Comparison of ENCODE assay signal across 14 cellular contexts in genomic region chr6:44049989-44050871, GRCh38.
DNase-seq lines count a peak whose midpoint lies in the region; FAIRE-seq and TF ChIP-seq lines count a peak whose summit lies in the region.
"Had no signal": no experiment of that assay in that cellular context is flagged by ENCODE, and none has a peak within 500 bp of the region (broad histone marks: within the 10 kb centered on the region; RNA-seq: fewer than 3 reads in every experiment).

No MANE protein-coding gene starts in this region.

- H3K27ac ChIP-seq in PC-9 (peak overlapping the region; percentile 96), colonic mucosa (peak overlapping the region; percentile 23), tibial nerve (peak overlapping the region in 3 of 4 donors; percentile 29 to 77 (median 77))

- H2AFZ ChIP-seq in PC-9, result no peak overlapping the region

- H3K4me1 Mint-ChIP-seq in activated naive CD4-positive, alpha-beta T cell treated with anti-CD3 and anti-CD28 coated beads, Interleukin-2, amount 10 ng/mL, durations not matched to agents 7 days and 5 days, result peaks cover 14% of the 10 kb centered on the region
- H3K4me1 Mint-ChIP-seq: activated naive CD4-positive, alpha-beta T cell treated with anti-CD3 and anti-CD28 coated beads, Interleukin-2, amount 50 U/mL, for 24 hours had no signal

- peaks cover 77% of the 10 kb centered on the region for H3F3A ChIP-seq in PC-9 (ENCODE audit: insufficient read depth, low read depth)

- no peak overlapping the region for H3K27ac Mint-ChIP-seq in activated naive CD4-positive, alpha-beta T cell treated with anti-CD3 and anti-CD28 coated beads, Interleukin-2, amount 10 ng/mL, durations not matched to agents 7 days and 5 days
- H3K27ac Mint-ChIP-seq: activated naive CD4-positive, alpha-beta T cell treated with anti-CD3 and anti-CD28 coated beads, Interleukin-2, amount 50 U/mL, for 24 hours had no signal

- H3K4me3 ChIP-seq in PC-9, result no peak overlapping the region
- no peak overlapping the region for H3K4me3 ChIP-seq in colonic mucosa
- H3K4me3 ChIP-seq in tibial nerve, result no peak overlapping the region

- H3K4me1 ChIP-seq in PC-9 (replicated peaks; ENCODE audit: insufficient read depth) (peaks cover 91% of the 10 kb centered on the region), colonic mucosa (peaks cover 8% of the 10 kb centered on the region), tibial nerve (peaks cover 0 to 54% (median 16%) of the 10 kb centered on the region in 4 donors)

- H3K9me3 ChIP-seq in PC-9 (ENCODE audit: insufficient read depth, low read depth), result no peaks in the 10 kb centered on the region
- no peaks in the 10 kb centered on the region for H3K9me3 ChIP-seq in colonic mucosa
- H3K9me3 ChIP-seq in tibial nerve, result no peaks in the 10 kb centered on the region

- intact Hi-C loops in PC-9 (cut with micrococcal nuclease; ENCODE audit: unreplicated experiment) (no loop called here), colonic mucosa (cut with DNase I) (no loop called here)

- WGBS in tibial nerve, 2 donors, result 30 to 63% methylated on average over 6 of the region's 6 CpGs

- peak overlapping the region; percentile 78 for H3K4me2 ChIP-seq in PC-9

- TF ChIP-seq CTCF in PC-9 (conservative IDR thresholded peaks at IDR 0.05), result no peak
- TF ChIP-seq CTCF in colonic mucosa (IDR thresholded peaks at IDR 0.05), result no peak
- TF ChIP-seq CTCF in tibial nerve (IDR thresholded peaks at IDR 0.05), result no peak

- no peaks in the 10 kb centered on the region for H4K20me1 ChIP-seq in PC-9 (ENCODE audit: insufficient read depth)

- DNase-seq in PC-9 (no peak), colonic mucosa (no peak), medulla oblongata (ENCODE audit: extremely low spot score) (peak; percentile 46), tibial nerve (ENCODE audit: low spot score in 2 of 2) (no peak), OCI-M2 (lab: John Stamatoyannopoulos, UW; ENCODE audit: unreplicated experiment) (no peak), urothelium cell line (ENCODE audit: low spot score) (no peak)
- no peak for DNase-seq in activated naive CD4-positive, alpha-beta T cell treated with anti-CD3 and anti-CD28 coated beads, Interleukin-2, amount 10 ng/mL, durations not matched to agents 7 days and 5 days
- DNase-seq: activated CD8-positive, alpha-beta memory T cell treated with anti-CD3 and anti-CD28 coated beads for 24 hours; effector memory CD4-positive, alpha-beta T cell; H7; NCI-H1930; stimulated activated CD4-positive, alpha-beta T cell treated with anti-CD3 and anti-CD28 coated beads, Interleukin-15, amount 100 ng/mL, for 24 hours; T-helper 1 cell had no signal

- TF ChIP-seq EP300 in tibial nerve (IDR thresholded peaks at IDR 0.05), result no peak

- no peaks in the 10 kb centered on the region for H3K9me2 ChIP-seq in PC-9 (ENCODE audit: insufficient read depth)

- no peaks in the 10 kb centered on the region for H3K36me3 ChIP-seq in PC-9 (ENCODE audit: low read depth)
- H3K36me3 ChIP-seq in colonic mucosa, result no peaks in the 10 kb centered on the region
- no peaks in the 10 kb centered on the region for H3K36me3 ChIP-seq in tibial nerve

- no peaks in the 10 kb centered on the region for H3K36me3 Mint-ChIP-seq in activated naive CD4-positive, alpha-beta T cell treated with anti-CD3 and anti-CD28 coated beads, Interleukin-2, amount 10 ng/mL, durations not matched to agents 7 days and 5 days
- H3K36me3 Mint-ChIP-seq: activated naive CD4-positive, alpha-beta T cell treated with anti-CD3 and anti-CD28 coated beads, Interleukin-2, amount 50 U/mL, for 24 hours had no signal

- no peaks in the 10 kb centered on the region for H3K27me3 ChIP-seq in PC-9 (ENCODE audit: insufficient read depth, low read depth)
- no peaks in the 10 kb centered on the region for H3K27me3 ChIP-seq in colonic mucosa
- no peaks in the 10 kb centered on the region for H3K27me3 ChIP-seq in tibial nerve

- no peak overlapping the region for H3K9ac ChIP-seq in colonic mucosa (ENCODE audit: low read depth in 2 of 2, low read length in 2 of 2)

- 0 out of 2 replicates have a peak, but pooled peaks cover 7% of the 10 kb centered on the region for H3K79me2 ChIP-seq in PC-9 (ENCODE audit: low read depth)

- no peaks in the 10 kb centered on the region for H3K9me3 Mint-ChIP-seq in activated naive CD4-positive, alpha-beta T cell treated with anti-CD3 and anti-CD28 coated beads, Interleukin-2, amount 10 ng/mL, durations not matched to agents 7 days and 5 days
- H3K9me3 Mint-ChIP-seq: activated naive CD4-positive, alpha-beta T cell treated with anti-CD3 and anti-CD28 coated beads, Interleukin-2, amount 50 U/mL, for 24 hours had no signal

- peaks cover 22% of the 10 kb centered on the region for H3K27me3 Mint-ChIP-seq in activated naive CD4-positive, alpha-beta T cell treated with anti-CD3 and anti-CD28 coated beads, Interleukin-2, amount 10 ng/mL, durations not matched to agents 7 days and 5 days

- FAIRE-seq in urothelium cell line (lab: Jason Lieb, UNC), result no peak

- CTCF ChIA-PET in PC-9 (lab: Charles Lee), result no interaction called here
- CTCF ChIA-PET in activated naive CD4-positive, alpha-beta T cell treated with anti-CD3 and anti-CD28 coated beads, Interleukin-2, amount 10 ng/mL, durations not matched to agents 7 days and 5 days (lab: Charles Lee), result interaction anchor here (1.0 to 3.2 kb wide), 5 partner anchors 13 to 281 kb away, joined by 3 to 24 read pairs (median 4); no protein-coding TSS in a partner anchor

- H3K4me3 Mint-ChIP-seq in activated naive CD4-positive, alpha-beta T cell treated with anti-CD3 and anti-CD28 coated beads, Interleukin-2, amount 10 ng/mL, durations not matched to agents 7 days and 5 days, result no peak overlapping the region
- H3K4me3 Mint-ChIP-seq: activated naive CD4-positive, alpha-beta T cell treated with anti-CD3 and anti-CD28 coated beads, Interleukin-2, amount 50 U/mL, for 24 hours had no signal

- no peak for TF ChIP-seq POLR2A in tibial nerve (IDR thresholded peaks at IDR 0.05)

- POLR2A ChIA-PET in PC-9 (lab: Charles Lee; ENCODE audit: unreplicated experiment), result no interaction called here

- BruUV-seq in PC-9 (replicated peaks; lab: Mats Ljungman, UMichigan), result TSS peak; percentile 57

Comparison
In these comparisons a context has a peak if more than half of its experiments do, and no peak if none do; other contexts are left out.
1. H3K27ac ChIP-seq: peak in every context shown above with its lines; median percentile 96 in PC-9; 77 in tibial nerve; 23 in colonic mucosa.